ENCODE assay signal across 1 cellular context in genomic region chr15:100943074-100943473, GRCh38.
TF ChIP-seq lines count a peak whose summit lies in the region.

No MANE protein-coding gene starts in this region.

TF ChIP-seq in GM12878, 131 proteins besides CTCF, POLR2A, EP300 and RAD21:
- no peak for TF ChIP-seq GABPA (IDR thresholded peaks at IDR 0.05; ENCODE audit: low read depth)
- TF ChIP-seq KAT2A (conservative IDR thresholded peaks at IDR 0.05; ENCODE audit: control insufficient read depth, low read depth, low read length): no peak
- peak; percentile 84 for TF ChIP-seq MEF2B (IDR thresholded peaks at IDR 0.05; ENCODE audit: partially characterized antibody, poor library complexity, severe bottlenecking)
- no peak for TF ChIP-seq CBFB (IDR thresholded peaks at IDR 0.05; ENCODE audit: low read depth)
- TF ChIP-seq MTA3 (IDR thresholded peaks at IDR 0.05; ENCODE audit: borderline replicate concordance, low read length): no peak
